21 cellular contexts compared by ENCODE assay signal in genomic region chr10:11057018-11057417, GRCh38. TPM values are rescaled to one million over a fixed set of nuclear protein-coding genes. Genes with fewer than 3 reads are reported as not detected.
A peak's percentile ranks its signal among the peaks of the same experiment; 100 is the strongest.
DNase-seq lines count a peak whose midpoint lies in the region; ATAC-seq and TF ChIP-seq lines count a peak whose summit lies in the region.
"Had no signal": no experiment of that assay in that cellular context is flagged by ENCODE, and none has a peak within 500 bp of the region (broad histone marks: within the 10 kb centered on the region; RNA-seq: fewer than 3 reads in every experiment).

No MANE protein-coding gene starts in this region.

- no peaks in the 10 kb centered on the region for H3K27me3 Mint-ChIP-seq in GM23338 (ENCODE audit: insufficient read depth, low read depth, poor library complexity)
- no peaks in the 10 kb centered on the region for H3K27me3 Mint-ChIP-seq in brain
- H3K27me3 Mint-ChIP-seq: CD4-positive, alpha-beta T cell had no signal

- peaks cover 17% of the 10 kb centered on the region for H3K4me1 ChIP-seq in GM23338 (ENCODE audit: insufficient read depth)
- no peaks in the 10 kb centered on the region for H3K4me1 ChIP-seq in neuronal stem cell (ENCODE audit: control insufficient read depth in 2 of 2, insufficient read depth in 1 of 2, low read depth in 1 of 2, low read length in 2 of 2)
- H3K4me1 ChIP-seq: A549, SJCRH30 had no signal

- WGBS in neuronal stem cell (ENCODE audit: extremely low coverage in 2 of 2, insufficient read length in 2 of 2, insufficient replicate concordance in 1 of 2), 2 donors: no CpG with 5 or more reads among the region's 6 CpGs

- H3K36me3 Mint-ChIP-seq in GM23338 (ENCODE audit: low read depth) (peaks cover 9% of the 10 kb centered on the region), brain (peaks cover 91% of the 10 kb centered on the region)

- intact Hi-C loops in left ventricle myocardium superior (cut with micrococcal nuclease): no loop called here

- TF ChIP-seq CTCF in GM23338 (conservative IDR thresholded peaks at IDR 0.05; ENCODE audit: low read depth in 2 of 2) (no peak), brain (conservative IDR thresholded peaks at IDR 0.05) (no peak)

- no peak overlapping the region for H2BK5ac ChIP-seq in neuronal stem cell (ENCODE audit: low read length)

- H4K91ac ChIP-seq in neuronal stem cell (ENCODE audit: low read depth, low read length, poor library complexity): peak overlapping the region; percentile 35

- H3K36me3 ChIP-seq in GM23338 (ENCODE audit: insufficient read depth): no peaks in the 10 kb centered on the region
- H3K36me3 ChIP-seq in neuronal stem cell (replicated peaks in 1 of 2; ENCODE audit: control insufficient read depth in 2 of 2, insufficient read depth in 2 of 2, low read length in 2 of 2): no peaks in the 10 kb centered on the region

- H3K4me3 Mint-ChIP-seq in GM23338: no peak overlapping the region
- no peak overlapping the region for H3K4me3 Mint-ChIP-seq in brain
- H3K4me3 Mint-ChIP-seq: CD4-positive, alpha-beta T cell had no signal

- no peak overlapping the region for H3K27ac ChIP-seq in GM23338 (ENCODE audit: low read depth)
- H3K27ac ChIP-seq in neuronal stem cell (replicated peaks; ENCODE audit: low read length): no peak overlapping the region
- H3K27ac ChIP-seq: A549, SJCRH30 had no signal

- ATAC-seq in GM23338: peak; percentile 58
- ATAC-seq in left ventricle myocardium superior: peak; percentile 63
- ATAC-seq in HG03196 (IDR thresholded peaks at IDR 0.05; ENCODE audit: unreplicated experiment): no peak
- ATAC-seq: A549, K562, PC-3 had no signal

- H2BK15ac ChIP-seq in neuronal stem cell (ENCODE audit: low read length): no peak overlapping the region

- H3K4me3 ChIP-seq in GM23338 (no peak overlapping the region), neuronal stem cell (ENCODE audit: low read length in 2 of 2) (no peak overlapping the region)
- H3K4me3 ChIP-seq: A549, K562, SJCRH30 had no signal

- H3K27ac Mint-ChIP-seq in GM23338: 0 out of 2 replicates have a peak overlapping the region, but pooled peaks have one; percentile 39
- peak overlapping the region in 3 of 5 experiments; percentile 13 to 45 (median 40) for H3K27ac Mint-ChIP-seq in brain
- H3K27ac Mint-ChIP-seq: CD4-positive, alpha-beta T cell had no signal

- H3K9ac ChIP-seq in neuronal stem cell (ENCODE audit: low read depth, low read length, poor library complexity): no peak overlapping the region

- H3K79me1 ChIP-seq in neuronal stem cell (ENCODE audit: low read depth, low read length): no peaks in the 10 kb centered on the region

- no peak overlapping the region for H4K8ac ChIP-seq in neuronal stem cell (ENCODE audit: low read depth, low read length)

- H3K14ac ChIP-seq in neuronal stem cell (ENCODE audit: low read length): no peak overlapping the region

- peaks cover 10% of the 10 kb centered on the region; the same call in 1 of the 2 replicates for H3K9me2 ChIP-seq in GM23338 (ENCODE audit: insufficient read depth)

- peaks cover 11% of the 10 kb centered on the region for H3K79me2 ChIP-seq in GM23338 (replicated peaks; ENCODE audit: insufficient read depth)

- peak overlapping the region; percentile 40 for H3K18ac ChIP-seq in neuronal stem cell (ENCODE audit: low read length)

- no peak overlapping the region for H2BK12ac ChIP-seq in neuronal stem cell (ENCODE audit: low read length)

- H2AFZ ChIP-seq in GM23338: no peak overlapping the region
- no peak overlapping the region for H2AFZ ChIP-seq in neuronal stem cell (ENCODE audit: low read length)

- peaks cover 15% of the 10 kb centered on the region for H3K4me1 Mint-ChIP-seq in GM23338
- peaks cover 68% of the 10 kb centered on the region for H3K4me1 Mint-ChIP-seq in brain

- H3K23ac ChIP-seq in neuronal stem cell (ENCODE audit: low read depth, low read length, poor library complexity): no peak overlapping the region

- no peak overlapping the region for H2AK5ac ChIP-seq in neuronal stem cell (ENCODE audit: low read depth, low read length)

- no peaks in the 10 kb centered on the region for H4K20me1 ChIP-seq in GM23338 (replicated peaks; ENCODE audit: insufficient read depth)

- peaks cover 8% of the 10 kb centered on the region; the same call in 2 of the 3 replicates for H3K9me3 Mint-ChIP-seq in GM23338
- H3K9me3 Mint-ChIP-seq in brain: peaks cover 5 to 36% (median 21%) of the 10 kb centered on the region in 5 experiments
- H3K9me3 Mint-ChIP-seq: CD4-positive, alpha-beta T cell had no signal

- H3K4ac ChIP-seq in neuronal stem cell (ENCODE audit: low read length): no peak overlapping the region

- H3K27me3 ChIP-seq in GM23338 (ENCODE audit: insufficient read depth) (no peaks in the 10 kb centered on the region), neuronal stem cell (ENCODE audit: control insufficient read depth in 3 of 3, insufficient read depth in 3 of 3, low read depth in 1 of 3, low read length in 3 of 3) (no peaks in the 10 kb centered on the region)
- H3K27me3 ChIP-seq: SJCRH30 had no signal

- H2BK120ac ChIP-seq in neuronal stem cell (ENCODE audit: low read depth, low read length): peak overlapping the region; percentile 36

- peaks cover under 1 to 4% of the 10 kb centered on the region in 2 donors for H3K9me3 ChIP-seq in neuronal stem cell (replicated peaks in 1 of 2; ENCODE audit: control insufficient read depth in 2 of 2, insufficient read depth in 1 of 2, low read depth in 1 of 2, low read length in 2 of 2)
- H3K9me3 ChIP-seq: A549, SJCRH30 had no signal

- DNase-seq in GM23338 (ENCODE audit: low spot score) (no peak), left ventricle myocardium superior (no peak), neuronal stem cell (ENCODE audit: low spot score) (no peak), SHP77 treated with DMSO at 0.1 percent for 48 hours (lab: John Stamatoyannopoulos, UW) (no peak), mesenteric fat pad (ENCODE audit: low spot score) (no peak)
- no peak for DNase-seq in activated naive CD4-positive, alpha-beta T cell treated with anti-CD3 and anti-CD28 coated beads, Interleukin-2, amount 50 U/mL, for 16 hours
- DNase-seq: Calu3; CD4-positive, alpha-beta T cell; DMS79 treated with DMSO at 0.1 percent for 48 hours; NCI-H1092 treated with DMSO at 0.1 percent for 48 hours; NCI-H1694; NCI-H2227 treated with DMSO at 0.1 percent for 48 hours; NCI-H510A treated with DMSO at 0.1 percent for 48 hours; NCI-H82; PC-3; RPMI8226; SJCRH30 had no signal

- no peak overlapping the region for H3K4me2 ChIP-seq in GM23338
- H3K4me2 ChIP-seq in neuronal stem cell (ENCODE audit: insufficient read depth, low read length, poor library complexity, severe bottlenecking): no peak overlapping the region
- H3K4me2 ChIP-seq: A549 had no signal

- H3F3A ChIP-seq in GM23338 (replicated peaks; ENCODE audit: low read depth): no peaks in the 10 kb centered on the region

TF ChIP-seq in GM23338, 12 proteins besides CTCF, POLR2A, EP300 and RAD21:
- no peak for TF ChIP-seq NANOG (IDR thresholded peaks at IDR 0.05; ENCODE audit: borderline replicate concordance)

RNA-seq across cellular contexts. Expression of gene CELF2, which starts 39.3 kb away (rescaled TPM):
- total RNA-seq in GM23338 (2014; rRNA removed; shearing (Covaris generic)): 22.5 and 22.9 TPM in 2 replicates
- polyA plus RNA-seq in GM23338 (2016; fragmentation: Nextera tagmentation; extraction: Ambion mirVana) (16.0 and 18.1 TPM in 2 replicates), brain (ENCODE audit: insufficient read depth, low read depth, low replicate concordance) (19.5 TPM)
- total RNA-seq in left ventricle myocardium superior (68.3 TPM), mesenteric fat pad (93.9 TPM)
- 32.5 TPM for polyA plus RNA-seq in neuronal stem cell (2013, experiment 1 of 2)
- polyA plus RNA-seq in neuronal stem cell (2013, experiment 2 of 2): 34.4 TPM
- total RNA-seq: Calu3, PC-3 had no signal
